In the genomic region with DNA sequence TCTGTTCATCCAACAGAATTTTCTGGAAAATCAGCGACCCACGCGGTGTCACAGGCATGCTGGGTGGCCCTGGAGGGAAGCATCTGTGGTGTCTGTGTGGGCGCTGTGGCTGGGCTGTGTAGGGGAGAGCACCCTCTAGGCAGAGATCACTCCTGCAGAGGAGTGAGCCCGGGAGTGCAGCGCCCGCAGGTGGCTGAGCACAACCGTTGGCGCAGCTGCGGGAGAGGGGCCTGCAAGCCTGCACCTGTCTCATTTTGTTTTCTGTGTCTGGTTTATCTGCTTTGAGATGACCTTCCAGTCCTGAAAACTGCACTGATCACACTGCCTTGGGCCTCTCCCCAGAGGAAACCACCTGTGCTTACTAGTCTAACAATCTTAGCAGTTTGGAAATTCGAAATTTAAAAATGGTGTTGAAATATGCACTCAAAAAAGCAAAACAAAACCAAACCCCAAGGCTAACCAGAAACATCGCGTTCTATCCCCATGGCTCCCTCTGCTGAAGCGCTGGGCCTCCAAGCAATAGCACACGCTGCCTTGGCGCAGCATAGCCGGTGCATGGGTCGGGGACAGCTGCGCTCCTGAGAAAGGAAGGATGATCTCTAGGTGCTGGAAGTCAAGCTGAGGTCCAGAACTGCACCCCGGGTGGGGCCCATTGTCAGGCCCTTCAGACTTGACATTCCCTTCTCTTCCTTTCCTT, we compare ENCODE assay signal across 1 cellular context.
TF ChIP-seq lines count a peak whose summit lies in the region.

No MANE protein-coding gene starts in this region.

TF ChIP-seq in HepG2, 621 proteins besides CTCF, POLR2A, EP300 and RAD21 (continues in another document):
- TF ChIP-seq ZNF124 (CRISPR knock-in tag; IDR thresholded peaks at IDR 0.05), result 0 out of 2 replicates have a peak, but pooled peaks have one; percentile 8
- peak; percentile 44; the same call in 1 of the 2 replicates for TF ChIP-seq ZFY (CRISPR knock-in tag; IDR thresholded peaks at IDR 0.05)
- TF ChIP-seq ZNF883 (CRISPR knock-in tag; IDR thresholded peaks at IDR 0.05; ENCODE audit: not compliant biosample characterization), result peak; percentile 43
- TF ChIP-seq ZMYM3 (CRISPR knock-in tag; IDR thresholded peaks at IDR 0.05), result peak; percentile 37; the same call in 1 of the 2 replicates
- peak; percentile 82 for TF ChIP-seq RBAK (CRISPR knock-in tag; IDR thresholded peaks at IDR 0.05)
- 0 out of 2 replicates have a peak, but pooled peaks have one; percentile 26 for TF ChIP-seq RBFOX2 (IDR thresholded peaks at IDR 0.05; ENCODE audit: low read depth, low read length)
- peak; percentile 39 for TF ChIP-seq IKZF4 (CRISPR knock-in tag; IDR thresholded peaks at IDR 0.05; ENCODE audit: borderline replicate concordance, low read depth, not compliant biosample characterization)
- no peak for TF ChIP-seq REST (IDR thresholded peaks at IDR 0.05; ENCODE audit: borderline replicate concordance in 1 of 2, low read depth in 1 of 2, low read length in 2 of 2)
- peak; percentile 50; the same call in 1 of the 2 replicates for TF ChIP-seq HOXA3 (CRISPR knock-in tag; IDR thresholded peaks at IDR 0.05)
- TF ChIP-seq CBX1 (IDR thresholded peaks at IDR 0.05; ENCODE audit: low read depth), result no peak
- TF ChIP-seq TFDP1 (CRISPR knock-in tag; IDR thresholded peaks at IDR 0.05; ENCODE audit: borderline replicate concordance), result peak; percentile 25; the same call in 1 of the 2 replicates
- no peak for TF ChIP-seq HOXA5 (CRISPR knock-in tag; IDR thresholded peaks at IDR 0.05)
- TF ChIP-seq, protein P1, sequence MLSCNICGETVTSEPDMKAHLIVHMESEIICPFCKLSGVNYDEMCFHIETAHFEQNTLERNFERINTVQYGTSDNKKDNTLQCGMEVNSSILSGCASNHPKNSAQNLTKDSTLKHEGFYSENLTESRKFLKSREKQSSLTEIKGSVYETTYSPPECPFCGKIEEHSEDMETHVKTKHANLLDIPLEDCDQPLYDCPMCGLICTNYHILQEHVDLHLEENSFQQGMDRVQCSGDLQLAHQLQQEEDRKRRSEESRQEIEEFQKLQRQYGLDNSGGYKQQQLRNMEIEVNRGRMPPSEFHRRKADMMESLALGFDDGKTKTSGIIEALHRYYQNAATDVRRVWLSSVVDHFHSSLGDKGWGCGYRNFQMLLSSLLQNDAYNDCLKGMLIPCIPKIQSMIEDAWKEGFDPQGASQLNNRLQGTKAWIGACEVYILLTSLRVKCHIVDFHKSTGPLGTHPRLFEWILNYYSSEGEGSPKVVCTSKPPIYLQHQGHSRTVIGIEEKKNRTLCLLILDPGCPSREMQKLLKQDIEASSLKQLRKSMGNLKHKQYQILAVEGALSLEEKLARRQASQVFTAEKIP (CRISPR knock-in tag; IDR thresholded peaks at IDR 0.05; ENCODE audit: borderline replicate concordance), result no peak
- 0 out of 2 replicates have a peak, but pooled peaks have one; percentile 23 for TF ChIP-seq PHF21A (CRISPR knock-in tag; IDR thresholded peaks at IDR 0.05)
- TF ChIP-seq ZBTB38 (CRISPR knock-in tag; IDR thresholded peaks at IDR 0.05), result peak; percentile 61
- TF ChIP-seq TAF1 (CRISPR knock-in tag; IDR thresholded peaks at IDR 0.05), result peak; percentile 32; the same call in 1 of the 2 replicates
- peak; percentile 96 for TF ChIP-seq ZNF263 (CRISPR knock-in tag; IDR thresholded peaks at IDR 0.05)
- peak; percentile 87 for TF ChIP-seq ZNF687 (CRISPR knock-in tag; IDR thresholded peaks at IDR 0.05)
- no peak for TF ChIP-seq MAFG (CRISPR knock-in tag; IDR thresholded peaks at IDR 0.05)
- no peak for TF ChIP-seq KDM3A (CRISPR knock-in tag; IDR thresholded peaks at IDR 0.05; ENCODE audit: low read depth)
- TF ChIP-seq, protein P2, sequence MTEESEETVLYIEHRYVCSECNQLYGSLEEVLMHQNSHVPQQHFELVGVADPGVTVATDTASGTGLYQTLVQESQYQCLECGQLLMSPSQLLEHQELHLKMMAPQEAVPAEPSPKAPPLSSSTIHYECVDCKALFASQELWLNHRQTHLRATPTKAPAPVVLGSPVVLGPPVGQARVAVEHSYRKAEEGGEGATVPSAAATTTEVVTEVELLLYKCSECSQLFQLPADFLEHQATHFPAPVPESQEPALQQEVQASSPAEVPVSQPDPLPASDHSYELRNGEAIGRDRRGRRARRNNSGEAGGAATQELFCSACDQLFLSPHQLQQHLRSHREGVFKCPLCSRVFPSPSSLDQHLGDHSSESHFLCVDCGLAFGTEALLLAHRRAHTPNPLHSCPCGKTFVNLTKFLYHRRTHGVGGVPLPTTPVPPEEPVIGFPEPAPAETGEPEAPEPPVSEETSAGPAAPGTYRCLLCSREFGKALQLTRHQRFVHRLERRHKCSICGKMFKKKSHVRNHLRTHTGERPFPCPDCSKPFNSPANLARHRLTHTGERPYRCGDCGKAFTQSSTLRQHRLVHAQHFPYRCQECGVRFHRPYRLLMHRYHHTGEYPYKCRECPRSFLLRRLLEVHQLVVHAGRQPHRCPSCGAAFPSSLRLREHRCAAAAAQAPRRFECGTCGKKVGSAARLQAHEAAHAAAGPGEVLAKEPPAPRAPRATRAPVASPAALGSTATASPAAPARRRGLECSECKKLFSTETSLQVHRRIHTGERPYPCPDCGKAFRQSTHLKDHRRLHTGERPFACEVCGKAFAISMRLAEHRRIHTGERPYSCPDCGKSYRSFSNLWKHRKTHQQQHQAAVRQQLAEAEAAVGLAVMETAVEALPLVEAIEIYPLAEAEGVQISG (CRISPR knock-in tag; IDR thresholded peaks at IDR 0.05), result peak; percentile 54
- TF ChIP-seq HES4 (CRISPR knock-in tag; IDR thresholded peaks at IDR 0.05; ENCODE audit: borderline replicate concordance), result no peak
- peak; percentile 49; the same call in 1 of the 2 replicates for TF ChIP-seq POLR2G (IDR thresholded peaks at IDR 0.05; ENCODE audit: low read depth, low read length)
- TF ChIP-seq ARID4A (CRISPR knock-in tag; IDR thresholded peaks at IDR 0.05; ENCODE audit: borderline replicate concordance), result 0 out of 2 replicates have a peak, but pooled peaks have one; percentile 34
- no peak for TF ChIP-seq RBM22 (optimal IDR thresholded peaks at IDR 0.05; ENCODE audit: low read length)
- TF ChIP-seq, protein P3, sequence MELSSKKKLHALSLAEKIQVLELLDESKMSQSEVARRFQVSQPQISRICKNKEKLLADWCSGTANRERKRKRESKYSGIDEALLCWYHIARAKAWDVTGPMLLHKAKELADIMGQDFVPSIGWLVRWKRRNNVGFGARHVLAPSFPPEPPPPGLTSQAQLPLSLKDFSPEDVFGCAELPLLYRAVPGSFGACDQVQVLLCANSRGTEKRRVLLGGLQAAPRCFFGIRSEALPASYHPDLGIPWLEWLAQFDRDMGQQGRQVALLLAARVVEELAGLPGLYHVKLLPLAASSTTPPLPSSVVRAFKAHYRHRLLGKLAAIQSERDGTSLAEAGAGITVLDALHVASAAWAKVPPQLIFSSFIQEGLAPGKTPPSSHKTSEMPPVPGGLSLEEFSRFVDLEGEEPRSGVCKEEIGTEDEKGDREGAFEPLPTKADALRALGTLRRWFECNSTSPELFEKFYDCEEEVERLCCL (CRISPR knock-in tag; IDR thresholded peaks at IDR 0.05; ENCODE audit: borderline replicate concordance), result no peak
- TF ChIP-seq PITX1 (CRISPR knock-in tag; IDR thresholded peaks at IDR 0.05), result peak; percentile 41; the same call in 1 of the 2 replicates
- TF ChIP-seq ZFP91 (CRISPR knock-in tag; IDR thresholded peaks at IDR 0.05; ENCODE audit: borderline replicate concordance), result peak; percentile 32; the same call in 1 of the 2 replicates
